28 cellular contexts compared by ENCODE assay signal in the genomic region with DNA sequence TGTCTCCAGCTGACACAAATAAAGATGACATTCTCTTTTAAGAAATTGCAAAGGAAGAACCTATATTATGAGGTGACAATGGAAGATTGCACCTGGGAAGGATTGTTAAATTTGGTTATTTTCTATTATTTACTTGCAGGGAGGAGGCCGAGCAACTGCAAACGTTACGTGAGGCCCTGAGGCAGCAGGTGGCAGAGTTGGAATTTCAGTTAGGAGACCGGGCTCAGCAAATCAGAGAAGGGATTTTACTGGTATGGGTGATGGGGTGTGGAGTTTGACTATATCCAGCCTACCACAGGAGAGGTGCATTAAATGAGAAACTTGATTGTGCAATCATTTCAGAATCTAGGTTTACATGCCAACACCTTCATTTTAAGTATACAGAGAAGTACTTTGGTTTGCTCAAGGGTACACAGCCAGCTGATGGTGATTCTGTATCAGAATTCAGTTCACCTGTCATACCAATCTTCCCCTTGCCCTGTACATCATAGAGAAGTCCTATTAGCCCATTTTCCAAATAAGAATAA. TPM values are rescaled to one million over a fixed set of nuclear protein-coding genes. Genes with fewer than 3 reads are reported as not detected.
"Had no signal": no experiment of that assay in that cellular context is flagged by ENCODE, and none has a peak within 500 bp of the region (broad histone marks: within the 10 kb centered on the region; RNA-seq: fewer than 3 reads in every experiment).

No MANE protein-coding gene starts in this region.

- H3K9me3 Mint-ChIP-seq: activated CD4-positive, alpha-beta T cell treated with anti-CD3 and anti-CD28 coated beads, Interleukin-2, amount 10 ng/mL, durations not matched to agents 7 days and 5 days; activated T-cell treated with anti-CD3 and anti-CD28 coated beads, Interleukin-2, amount 50 U/mL, for 4 hours; brain; T-helper 1 cell treated with Interleukin-12 subunit alpha and Interleukin-12 subunit beta and Interleukin-4 antibody, amounts not matched to agents 30 μg/mL and 1 μg/mL, for 36 hours had no signal

- DNase-seq: activated CD4-positive, alpha-beta memory T cell treated with anti-CD3 and anti-CD28 coated beads for 36 hours; activated CD4-positive, alpha-beta T cell treated with anti-CD3 and anti-CD28 coated beads, Interleukin-2, amount 10 ng/mL, durations not matched to agents 7 days and 5 days; activated CD4-positive, CD25-positive, alpha-beta regulatory T cell; activated CD8-positive, alpha-beta memory T cell treated with anti-CD3 and anti-CD28 coated beads for 24 hours; activated gamma-delta T cell; activated naive CD4-positive, alpha-beta T cell treated with anti-CD3 and anti-CD28 coated beads for 36 hours; activated T-cell treated with anti-CD3 and anti-CD28 coated beads, Interleukin-2, amount 50 U/mL, for 4 hours; amygdala; MG63; MV-4-11; NCI-H1092 treated with DMSO at 0.1 percent for 48 hours; NCI-H1417 treated with DMSO at 0.1 percent for 48 hours; NCI-H1694; NCI-H2081; NCI-H446 treated with DMSO at 0.1 percent for 48 hours; NCI-H524 treated with DMSO at 0.1 percent for 48 hours; PC-3; SHP77 treated with DMSO at 0.1 percent for 48 hours; T1000 had no signal

- H3K9me3 ChIP-seq: MG63 had no signal

- H3K4me3 ChIP-seq: MG63 had no signal

- H3K36me3 ChIP-seq: MG63 had no signal

- H3K36me3 Mint-ChIP-seq: activated CD4-positive, alpha-beta memory T cell treated with anti-CD3 and anti-CD28 coated beads for 36 hours; activated naive CD8-positive, alpha-beta T cell; brain had no signal

- H3K27me3 Mint-ChIP-seq: activated CD4-positive, alpha-beta memory T cell treated with anti-CD3 and anti-CD28 coated beads for 36 hours; activated CD4-positive, alpha-beta T cell treated with anti-CD3 and anti-CD28 coated beads, Interleukin-2, amount 10 ng/mL, durations not matched to agents 7 days and 5 days; activated naive CD8-positive, alpha-beta T cell; activated T-helper 17 cell treated with anti-CD3 and anti-CD28 coated beads, Interleukin-2, amount 50 U/mL, for 72 hours; brain; central memory CD8-positive, alpha-beta T cell had no signal

- FAIRE-seq: astrocyte, RCC 7860, TTC549 had no signal

- H3K4me1 Mint-ChIP-seq: activated CD4-positive, alpha-beta T cell treated with anti-CD3 and anti-CD28 coated beads, Interleukin-2, amount 10 ng/mL, durations not matched to agents 7 days and 5 days; activated T-helper 17 cell treated with anti-CD3 and anti-CD28 coated beads, Interleukin-2, amount 50 U/mL, for 72 hours; central memory CD8-positive, alpha-beta T cell had no signal

- ATAC-seq: activated T-cell treated with anti-CD3 and anti-CD28 coated beads, Interleukin-2, amount 50 U/mL, for 4 hours; activated T-helper 17 cell treated with anti-CD3 and anti-CD28 coated beads, Interleukin-2, amount 50 U/mL, for 72 hours; PC-3 had no signal

- H3K4me3 Mint-ChIP-seq: activated CD4-positive, alpha-beta memory T cell treated with anti-CD3 and anti-CD28 coated beads for 36 hours; activated CD4-positive, alpha-beta T cell treated with anti-CD3 and anti-CD28 coated beads, Interleukin-2, amount 10 ng/mL, durations not matched to agents 7 days and 5 days; activated naive CD4-positive, alpha-beta T cell treated with anti-CD3 and anti-CD28 coated beads for 36 hours; activated naive CD8-positive, alpha-beta T cell; activated T-cell treated with anti-CD3 and anti-CD28 coated beads, Interleukin-2, amount 50 U/mL, for 4 hours; activated T-helper 17 cell treated with anti-CD3 and anti-CD28 coated beads, Interleukin-2, amount 50 U/mL, for 72 hours; brain; central memory CD8-positive, alpha-beta T cell; T-helper 1 cell treated with Interleukin-12 subunit alpha and Interleukin-12 subunit beta and Interleukin-4 antibody, amounts not matched to agents 30 μg/mL and 1 μg/mL, for 36 hours had no signal

- H3K27ac Mint-ChIP-seq: activated CD4-positive, alpha-beta memory T cell treated with anti-CD3 and anti-CD28 coated beads for 36 hours; activated CD4-positive, alpha-beta T cell treated with anti-CD3 and anti-CD28 coated beads, Interleukin-2, amount 10 ng/mL, durations not matched to agents 7 days and 5 days; activated naive CD4-positive, alpha-beta T cell treated with anti-CD3 and anti-CD28 coated beads for 36 hours; activated naive CD8-positive, alpha-beta T cell; activated T-helper 17 cell treated with anti-CD3 and anti-CD28 coated beads, Interleukin-2, amount 50 U/mL, for 72 hours; brain; T-helper 1 cell treated with Interleukin-12 subunit alpha and Interleukin-12 subunit beta and Interleukin-4 antibody, amounts not matched to agents 30 μg/mL and 1 μg/mL, for 36 hours had no signal

RNA-seq across cellular contexts. Expression of gene PPP1R17, which starts 35.2 kb away (rescaled TPM):
- total RNA-seq: activated CD4-positive, alpha-beta memory T cell treated with anti-CD3 and anti-CD28 coated beads for 36 hours; activated CD4-positive, alpha-beta T cell treated with anti-CD3 and anti-CD28 coated beads, Interleukin-2, amount 10 ng/mL, durations not matched to agents 7 days and 5 days; activated naive CD4-positive, alpha-beta T cell treated with anti-CD3 and anti-CD28 coated beads for 36 hours; activated T-cell treated with anti-CD3 and anti-CD28 coated beads, Interleukin-2, amount 50 U/mL, for 4 hours; activated T-helper 17 cell treated with anti-CD3 and anti-CD28 coated beads, Interleukin-2, amount 50 U/mL, for 72 hours; astrocyte; PC-3; SK-MEL-5 had no signal
